ENCODE assay signal across 20 cellular contexts in genomic region chr14:23356662-23357061, GRCh38. TPM values are rescaled to one million over a fixed set of nuclear protein-coding genes. Genes with fewer than 3 reads are reported as not detected.
DNase-seq lines count a peak whose midpoint lies in the region; ATAC-seq, FAIRE-seq and TF ChIP-seq lines count a peak whose summit lies in the region.
"Had no signal": no experiment of that assay in that cellular context is flagged by ENCODE, and none has a peak within 500 bp of the region (broad histone marks: within the 10 kb centered on the region; RNA-seq: fewer than 3 reads in every experiment).

No MANE protein-coding gene starts in this region.

- H3K9me3 Mint-ChIP-seq in H9: no peaks in the 10 kb centered on the region
- no peaks in the 10 kb centered on the region for H3K9me3 Mint-ChIP-seq in neural crest cell
- H3K9me3 Mint-ChIP-seq: CD8-positive, alpha-beta T cell had no signal

- peaks cover 4% of the 10 kb centered on the region for H3K23me2 ChIP-seq in H9 (ENCODE audit: insufficient read length, low read depth, low read length, poor library complexity, severe bottlenecking)

- H2BK5ac ChIP-seq in H9 (ENCODE audit: insufficient read length, low read length): no peak overlapping the region

- H3K79me1 ChIP-seq in H9 (ENCODE audit: insufficient read depth, low read depth, low read length, poor library complexity, severe bottlenecking): no peaks in the 10 kb centered on the region

- 0 out of 2 replicates have a peak, but pooled peaks cover 2% of the 10 kb centered on the region for H3K4me1 ChIP-seq in H9 (ENCODE audit: insufficient read depth, low read length)
- H3K4me1 ChIP-seq in breast epithelium: peaks cover 0 to 4% of the 10 kb centered on the region in 2 donors
- H3K4me1 ChIP-seq: BLaER1 treated with 17β-estradiol and CSF1 and Interleukin-3, amounts not matched to agents 10 nM and 100 nM; HAP-1 had no signal

- no peak overlapping the region for H3K4me3 ChIP-seq in breast epithelium
- H3K4me3 ChIP-seq: BLaER1 treated with 17β-estradiol and CSF1 and Interleukin-3, amounts not matched to agents 10 nM and 100 nM; HAP-1 had no signal

- intact Hi-C loops in breast epithelium (cut with DNase I; ENCODE audit: low total_unique reads): no loop called here

- no peaks in the 10 kb centered on the region for H4K20me1 ChIP-seq in H9 (ENCODE audit: control insufficient read depth, insufficient read depth, insufficient read length)
- H4K20me1 ChIP-seq: BLaER1 treated with 17β-estradiol and CSF1 and Interleukin-3, amounts not matched to agents 10 nM and 100 nM had no signal

- no peak overlapping the region for H3T11ph ChIP-seq in H9 (ENCODE audit: low read length)

- H3K23ac ChIP-seq in H9 (ENCODE audit: insufficient read length, low read depth, low read length): no peak overlapping the region

- H2BK12ac ChIP-seq in H9 (ENCODE audit: insufficient read length, low read depth, low read length): no peak overlapping the region

- H3K4me3 Mint-ChIP-seq in H9 (no peak overlapping the region), neural crest cell (peak overlapping the region; percentile 0)
- H3K4me3 Mint-ChIP-seq: B cell; CD8-positive, alpha-beta T cell had no signal

- H3K36me3 Mint-ChIP-seq in H9 (ENCODE audit: insufficient read depth in 1 of 3, low read depth in 3 of 3) (peaks cover 15 to 42% (median 35%) of the 10 kb centered on the region in 3 experiments), neural crest cell (ENCODE audit: low read depth) (peaks cover 7% of the 10 kb centered on the region)
- H3K36me3 Mint-ChIP-seq: CD8-positive, alpha-beta T cell had no signal

- H2AFZ ChIP-seq in H9 (ENCODE audit: low read length): no peak overlapping the region

- no peak overlapping the region for H4K91ac ChIP-seq in H9 (ENCODE audit: insufficient read length, low read depth, low read length)

- no peak for FAIRE-seq in D721Med (lab: Jason Lieb, UNC)
- FAIRE-seq: G401.6, GM12891 had no signal

- H2AK5ac ChIP-seq in H9 (ENCODE audit: insufficient read length, low read length): no peak overlapping the region

- H3K4me1 Mint-ChIP-seq in H9 (peaks cover 11 to 13% of the 10 kb centered on the region in 2 experiments), neural crest cell (peaks cover 29% of the 10 kb centered on the region)

- H3K79me2 ChIP-seq in H9 (ENCODE audit: insufficient read depth, low read length): no peaks in the 10 kb centered on the region

- no peaks in the 10 kb centered on the region for H3K36me3 ChIP-seq in breast epithelium
- H3K36me3 ChIP-seq: BLaER1 treated with 17β-estradiol and CSF1 and Interleukin-3, amounts not matched to agents 10 nM and 100 nM; HAP-1 had no signal

- H4K8ac ChIP-seq in H9 (replicated peaks; ENCODE audit: insufficient read length, low read depth, low read length): no peak overlapping the region

- H2BK120ac ChIP-seq in H9 (ENCODE audit: low read depth, low read length, poor library complexity, severe bottlenecking): no peak overlapping the region

- TF ChIP-seq CTCF in D721Med (IDR thresholded peaks at IDR 0.05; ENCODE audit: insufficient read depth, missing control alignments): no peak
- TF ChIP-seq CTCF in H9 (conservative IDR thresholded peaks at IDR 0.05): no peak
- no peak for TF ChIP-seq CTCF in neural crest cell (conservative IDR thresholded peaks at IDR 0.05)
- TF ChIP-seq CTCF in breast epithelium (IDR thresholded peaks at IDR 0.05): no peak

- H2BK15ac ChIP-seq in H9 (ENCODE audit: low read depth, low read length): no peak overlapping the region

- no peak overlapping the region for H3K4ac ChIP-seq in H9 (ENCODE audit: low read depth, low read length)

- H3K27ac Mint-ChIP-seq in H9: no peak overlapping the region; a peak in 1 of 7 replicates
- no peak overlapping the region for H3K27ac Mint-ChIP-seq in neural crest cell (ENCODE audit: unreplicated experiment)
- H3K27ac Mint-ChIP-seq: B cell; CD8-positive, alpha-beta T cell had no signal

- peak; percentile 3 for DNase-seq in D721Med (ENCODE audit: insufficient read length, low spot score)
- peak; percentile 13 for DNase-seq in H9
- DNase-seq in left lobe of liver (ENCODE audit: low spot score): peak; percentile 21
- DNase-seq in neural crest cell (ENCODE audit: low read depth, low spot score): no peak
- no peak for DNase-seq in breast epithelium (ENCODE audit: low spot score in 2 of 2)
- DNase-seq: Calu3; CD8-positive, alpha-beta T cell; DMS 273 treated with DMSO at 0.1 percent for 48 hours; GOT3 had no signal

- ATAC-seq in left lobe of liver: no peak
- ATAC-seq in GM19324 (IDR thresholded peaks at IDR 0.05; ENCODE audit: low FRiP score, unreplicated experiment): no peak
- ATAC-seq in HG03442 (IDR thresholded peaks at IDR 0.05; ENCODE audit: unreplicated experiment): no peak
- no peak for ATAC-seq in HG03039 (IDR thresholded peaks at IDR 0.05; ENCODE audit: unreplicated experiment)
- ATAC-seq: CD8-positive, alpha-beta T cell had no signal

- H3K18ac ChIP-seq in H9 (ENCODE audit: insufficient read length, low read depth, low read length): no peak overlapping the region

- H3K27me3 Mint-ChIP-seq in H9 (ENCODE audit: low read depth) (peaks cover 23% of the 10 kb centered on the region), neural crest cell (ENCODE audit: low read depth) (peaks cover 17% of the 10 kb centered on the region)

- H2BK20ac ChIP-seq in H9 (ENCODE audit: low read depth, low read length, poor library complexity, severe bottlenecking): no peak overlapping the region

- no peak overlapping the region for H3K56ac ChIP-seq in H9 (ENCODE audit: insufficient read length, low read depth, low read length)

- no peak overlapping the region for H3K14ac ChIP-seq in H9 (ENCODE audit: insufficient read depth, low read length)

- no peak overlapping the region for H4K5ac ChIP-seq in H9 (ENCODE audit: insufficient read length, low read depth, low read length)

- H3K27me3 ChIP-seq in H9 (ENCODE audit: insufficient read depth, low read length) (no peaks in the 10 kb centered on the region; the same call in 1 of the 2 replicates), breast epithelium (no peaks in the 10 kb centered on the region)
- H3K27me3 ChIP-seq: BLaER1 treated with 17β-estradiol and CSF1 and Interleukin-3, amounts not matched to agents 10 nM and 100 nM had no signal

- no peak overlapping the region for H3K4me2 ChIP-seq in H9 (ENCODE audit: insufficient read depth, insufficient read length, low read length)
- H3K4me2 ChIP-seq: BLaER1 treated with 17β-estradiol and CSF1 and Interleukin-3, amounts not matched to agents 10 nM and 100 nM had no signal

- WGBS in H9 (ENCODE audit: extremely low coverage, insufficient read length, low lambda C conversion rate): no CpG with 5 or more reads among the region's 4 CpGs

- H3K27ac ChIP-seq in H9 (ENCODE audit: insufficient read length, low read depth, low read length) (no peak overlapping the region), breast epithelium (no peak overlapping the region)
- H3K27ac ChIP-seq: BLaER1 treated with 17β-estradiol and CSF1 and Interleukin-3, amounts not matched to agents 10 nM and 100 nM; HL-60 had no signal

- no peak for TF ChIP-seq POLR2A in breast epithelium (IDR thresholded peaks at IDR 0.05)

- H3K9ac ChIP-seq in H9 (ENCODE audit: extremely low read depth, insufficient read length, low read length): no peak overlapping the region
- H3K9ac ChIP-seq: BLaER1 treated with 17β-estradiol and CSF1 and Interleukin-3, amounts not matched to agents 10 nM and 100 nM had no signal

- H3K9me3 ChIP-seq in H9 (ENCODE audit: control insufficient read depth, low read depth, low read length) (no peaks in the 10 kb centered on the region), breast epithelium (no peaks in the 10 kb centered on the region)
- H3K9me3 ChIP-seq: HAP-1 had no signal

RNA-seq across cellular contexts. Expression of gene SLC22A17, which starts 4.0 kb away (rescaled TPM):
- total RNA-seq in H9 (2021): 33.0 and 34.0 TPM in 2 replicates
- total RNA-seq in left lobe of liver: 3.6 TPM
- total RNA-seq in neural crest cell: 39.4 and 42.4 TPM in 2 replicates
- total RNA-seq in breast epithelium: 10 to 100 TPM in 2 of 3 donors, 1 to 10 TPM in 1; 6.4 to 53.7 (median 52.1) TPM

RNA-seq across cellular contexts. Expression of gene EFS, which starts 8.3 kb away (rescaled TPM):
- total RNA-seq in H9 (2021) (31.9 and 32.1 TPM in 2 replicates), left lobe of liver (0.68 TPM), neural crest cell (100 and 104 TPM in 2 replicates), breast epithelium (10 to 100 TPM; 15.7 to 24.6 (median 18.0) TPM)
- total RNA-seq: A172; B cell; Calu3; CD8-positive, alpha-beta T cell; HT1080 had no signal

RNA-seq across cellular contexts. Expression of gene IL25, which starts 15.9 kb away (rescaled TPM):
- not detected in 2 replicates for total RNA-seq in H9 (2021)
- total RNA-seq in left lobe of liver: not detected
- not detected in 2 replicates for total RNA-seq in neural crest cell
- not detected for total RNA-seq in breast epithelium
- total RNA-seq: A172; B cell; Calu3; CD8-positive, alpha-beta T cell; HT1080 had no signal

RNA-seq across cellular contexts. Expression of gene CMTM5, which starts 20.2 kb away (rescaled TPM):
- total RNA-seq in H9 (2021) (not detected in 2 replicates), left lobe of liver (not detected), neural crest cell (2.0 and 3.1 TPM in 2 replicates), breast epithelium (under 1 TPM in 2 of 3 donors, not detected in 1; 0.64 to 0.88 TPM)
- total RNA-seq: A172; B cell; Calu3; CD8-positive, alpha-beta T cell had no signal

RNA-seq across cellular contexts. Expression of gene PABPN1, which starts 35.4 kb away (rescaled TPM):
- total RNA-seq in H9 (2021) (331 and 333 TPM in 2 replicates), left lobe of liver (86.9 TPM), neural crest cell (375 and 379 TPM in 2 replicates), breast epithelium (10 to 100 TPM; 45.9 to 87.2 (median 74.1) TPM)

Comparison
In these comparisons a context has a peak if more than half of its experiments do, and no peak if none do; other contexts are left out.
1. DNase-seq: peak in D721Med (single experiment), H9 (single experiment) and left lobe of liver (single experiment); none in neural crest cell (single experiment) and breast epithelium (0 of 2).